In the genomic region with DNA sequence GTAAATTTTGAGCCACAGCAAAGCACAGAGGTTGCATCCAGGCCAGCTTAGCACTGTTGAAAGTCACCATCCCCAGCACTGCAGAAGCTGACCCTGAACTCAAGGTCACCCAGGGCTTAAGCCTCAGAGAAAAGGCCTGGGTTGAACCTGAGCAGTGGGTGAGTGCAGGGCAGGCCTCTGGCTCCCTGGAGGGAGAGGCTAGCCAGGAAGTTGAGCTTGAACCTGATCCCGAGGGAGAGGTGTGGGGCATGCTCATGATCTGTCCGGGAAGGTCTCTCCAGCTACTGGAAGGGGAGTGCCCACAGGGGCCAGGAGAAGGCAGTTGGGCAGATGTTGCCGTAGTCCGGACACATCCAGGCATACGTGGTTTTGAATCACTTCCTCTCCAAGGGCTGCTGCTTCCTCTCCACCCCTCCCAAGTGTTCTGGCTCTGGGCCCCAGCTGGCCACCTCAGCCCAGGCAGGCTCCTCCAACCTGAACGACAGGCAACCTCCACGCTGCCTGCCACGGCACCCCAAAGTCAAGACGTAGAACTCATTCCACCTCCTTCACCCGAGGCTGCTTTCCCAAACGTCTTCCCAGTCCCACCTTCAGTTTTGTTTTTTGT, we compare ENCODE assay signal across 8 cellular contexts. TPM values are rescaled to one million over a fixed set of nuclear protein-coding genes. Genes with fewer than 3 reads are reported as not detected.
DNase-seq lines count a peak whose midpoint lies in the region; ATAC-seq and TF ChIP-seq lines count a peak whose summit lies in the region.

No MANE protein-coding gene starts in this region.

- POLR2A ChIA-PET in OCI-LY7 (lab: Charles Lee): interaction anchor here (0.8 kb wide), 1 partner anchor 20 kb away, joined by 3 read pairs; no protein-coding TSS in a partner anchor

- no peak overlapping the region for H3K27ac ChIP-seq in OCI-LY7 (ENCODE audit: low read depth, low read length, poor library complexity, severe bottlenecking)

- no peaks in the 10 kb centered on the region; the same call in 1 of the 2 replicates for H3K79me2 ChIP-seq in OCI-LY7 (ENCODE audit: insufficient read depth, low read depth, low read length)

- TF ChIP-seq CTCF in omental fat pad (IDR thresholded peaks at IDR 0.05): no peak
- TF ChIP-seq CTCF in OCI-LY7 (conservative IDR thresholded peaks at IDR 0.05; ENCODE audit: low read length): no peak

- intact Hi-C loops in OCI-LY7 (cut with micrococcal nuclease; ENCODE audit: unreplicated experiment): no loop called here

- H3K27me3 Mint-ChIP-seq in effector memory CD8-positive, alpha-beta T cell: no peaks in the 10 kb centered on the region

- no peaks in the 10 kb centered on the region for H3K9me3 ChIP-seq in OCI-LY7 (ENCODE audit: low read length)

- H3K9me2 ChIP-seq in OCI-LY7 (ENCODE audit: insufficient read depth, low read length): no peaks in the 10 kb centered on the region

- no peaks in the 10 kb centered on the region for H4K20me1 ChIP-seq in OCI-LY7 (ENCODE audit: insufficient read depth, low read length)

- CTCF ChIA-PET in OCI-LY7 (lab: Charles Lee; ENCODE audit: unreplicated experiment): interaction anchor here (1.2 kb wide), 1 partner anchor 19 kb away, joined by 3 read pairs; the partner anchor contains the start of gene CARHSP1

- H3K9me3 Mint-ChIP-seq in effector memory CD8-positive, alpha-beta T cell: no peaks in the 10 kb centered on the region

- no peak overlapping the region for H3K4me3 ChIP-seq in OCI-LY7 (ENCODE audit: low read depth, low read length, poor library complexity, severe bottlenecking)

- H3K36me3 Mint-ChIP-seq in effector memory CD8-positive, alpha-beta T cell (ENCODE audit: insufficient read depth): peaks cover 30% of the 10 kb centered on the region

- peak; percentile 33 for ATAC-seq in effector memory CD8-positive, alpha-beta T cell (replicated peaks)
- peak; percentile 64 for ATAC-seq in omental fat pad (ENCODE audit: low FRiP score)

- H3K4me3 Mint-ChIP-seq in effector memory CD8-positive, alpha-beta T cell: no peak overlapping the region

- H3K4me1 ChIP-seq in OCI-LY7 (ENCODE audit: insufficient read depth, low read length, poor library complexity, severe bottlenecking): no peaks in the 10 kb centered on the region

- peaks cover 11 to 23% of the 10 kb centered on the region in 2 donors for H3K4me1 Mint-ChIP-seq in effector memory CD8-positive, alpha-beta T cell (ENCODE audit: low read depth in 2 of 2)

- H2AFZ ChIP-seq in OCI-LY7 (ENCODE audit: low read length): no peak overlapping the region

- no peak overlapping the region for H3K4me2 ChIP-seq in OCI-LY7 (ENCODE audit: low read length)

- no TSS peak for BruUV-seq in OCI-LY7 (replicated peaks; lab: Mats Ljungman, UMichigan)

- peaks cover 98% of the 10 kb centered on the region for H3K36me3 ChIP-seq in OCI-LY7 (ENCODE audit: insufficient read depth, low read length)

- DNase-seq in GDM1 (lab: John Stamatoyannopoulos, UW): peak; percentile 61
- no peak for DNase-seq in effector memory CD8-positive, alpha-beta T cell
- DNase-seq in omental fat pad (ENCODE audit: low spot score): no peak
- no peak for DNase-seq in foreskin melanocyte
- DNase-seq in pons (ENCODE audit: low spot score): no peak
- no peak for DNase-seq in OCI-LY7 (ENCODE audit: low spot score)
- DNase-seq in cerebellum (ENCODE audit: low spot score): no peak

- peak overlapping the region; percentile 62 to 76 for H3K27ac Mint-ChIP-seq in effector memory CD8-positive, alpha-beta T cell

TF ChIP-seq in PFSK-1, 5 proteins besides CTCF, POLR2A, EP300 and RAD21:
- TF ChIP-seq FOXP2 (optimal IDR thresholded peaks at IDR 0.05; ENCODE audit: borderline replicate concordance, extremely low read depth, extremely low read length, insufficient read depth): peak; percentile 42
- no peak for TF ChIP-seq REST (IDR thresholded peaks at IDR 0.05; ENCODE audit: insufficient read depth in 1 of 2, low read depth in 2 of 2, low read length in 2 of 2)

RNA-seq across cellular contexts. Expression of gene CARHSP1, which starts 18.4 kb away (rescaled TPM):
- polyA plus RNA-seq in PFSK-1 (2012; ENCODE audit: insufficient read length, low read depth): 148 TPM
- 100 to 1,000 TPM in 3 of 4 donors, 10 to 100 TPM in 1; 89.3 to 135 (median 124) TPM for total RNA-seq in omental fat pad
- 236 and 241 TPM in 2 replicates for total RNA-seq in OCI-LY7 (2014; rRNA removed; shearing (Covaris generic))
- total RNA-seq in OCI-LY7 (2022): 156 and 173 TPM in 2 replicates
- total RNA-seq in cerebellum: 105 TPM

RNA-seq across cellular contexts. Expression of gene LITAFD, which starts 31.8 kb away (rescaled TPM):
- polyA plus RNA-seq in PFSK-1 (2012; ENCODE audit: insufficient read length, low read depth): not detected
- total RNA-seq in omental fat pad (not detected), OCI-LY7 (2022) (not detected in 2 replicates), cerebellum (not detected)
- total RNA-seq in OCI-LY7 (2014; rRNA removed; shearing (Covaris generic)): not detected in 2 replicates

RNA-seq across cellular contexts. Expression of gene PMM2, which starts 52.7 kb away (rescaled TPM):
- 42.1 TPM for polyA plus RNA-seq in PFSK-1 (2012; ENCODE audit: insufficient read length, low read depth)
- total RNA-seq in omental fat pad (10 to 100 TPM; 35.9 to 98.6 (median 48.6) TPM), OCI-LY7 (2022) (44.5 and 53.9 TPM in 2 replicates), cerebellum (14.3 TPM)
- 39.1 and 41.1 TPM in 2 replicates for total RNA-seq in OCI-LY7 (2014; rRNA removed; shearing (Covaris generic))

RNA-seq across cellular contexts. Expression of gene TMEM186, which starts 52.9 kb away (rescaled TPM):
- 9.5 TPM for polyA plus RNA-seq in PFSK-1 (2012; ENCODE audit: insufficient read length, low read depth)
- total RNA-seq in omental fat pad (1 to 10 TPM; 3.6 to 8.2 (median 5.1) TPM), OCI-LY7 (2022) (16.5 and 18.1 TPM in 2 replicates), cerebellum (5.5 TPM)
- total RNA-seq in OCI-LY7 (2014; rRNA removed; shearing (Covaris generic)): 8.5 and 11.7 TPM in 2 replicates
